10 cellular contexts compared by ENCODE assay signal in the genomic region with DNA sequence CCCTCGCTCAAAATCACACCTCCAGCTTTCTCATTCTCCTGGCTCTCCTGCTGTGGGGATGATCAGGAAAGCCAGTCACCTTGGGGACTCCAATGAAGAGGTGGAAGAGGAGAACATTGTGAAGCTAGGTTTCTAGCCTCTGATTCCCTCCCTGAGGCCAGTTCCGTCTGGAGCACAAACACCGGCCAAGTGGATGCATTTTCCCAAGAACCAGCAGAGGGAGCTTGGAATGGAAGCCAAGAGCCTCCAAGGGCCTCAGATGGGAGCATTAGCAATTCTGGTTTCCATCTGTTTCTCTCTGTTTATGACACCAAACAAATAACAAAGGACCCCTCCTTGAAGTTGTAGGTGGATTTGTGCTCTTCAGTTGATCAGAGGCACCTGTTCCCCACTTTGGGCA. TPM values are rescaled to one million over a fixed set of nuclear protein-coding genes. Genes with fewer than 3 reads are reported as not detected.
A peak's percentile ranks its signal among the peaks of the same experiment; 100 is the strongest.
DNase-seq lines count a peak whose midpoint lies in the region; TF ChIP-seq lines count a peak whose summit lies in the region.
"Had no signal": no experiment of that assay in that cellular context is flagged by ENCODE, and none has a peak within 500 bp of the region (broad histone marks: within the 10 kb centered on the region; RNA-seq: fewer than 3 reads in every experiment).

No MANE protein-coding gene starts in this region.

- H3K27me3 Mint-ChIP-seq in CD4-positive, alpha-beta memory T cell: peaks cover 0 to 13% of the 10 kb centered on the region in 2 donors

- no peak overlapping the region for H3K4me3 ChIP-seq in left ventricle myocardium inferior
- no peak overlapping the region for H3K4me3 ChIP-seq in CD4-positive, alpha-beta memory T cell (ENCODE audit: low read length in 2 of 2)
- H3K4me3 ChIP-seq: upper lobe of left lung had no signal

- H3K27ac ChIP-seq in left ventricle myocardium inferior (replicated peaks): no peak overlapping the region
- no peak overlapping the region for H3K27ac ChIP-seq in CD4-positive, alpha-beta memory T cell (ENCODE audit: low read depth, low read length)
- H3K27ac ChIP-seq: upper lobe of left lung had no signal

- peaks cover 8% of the 10 kb centered on the region for H3K27me3 ChIP-seq in left ventricle myocardium inferior (ENCODE audit: low read depth)
- no peaks in the 10 kb centered on the region for H3K27me3 ChIP-seq in CD4-positive, alpha-beta memory T cell (ENCODE audit: insufficient read depth, low read length)
- H3K27me3 ChIP-seq: upper lobe of left lung had no signal

- H3K36me3 ChIP-seq in left ventricle myocardium inferior: no peaks in the 10 kb centered on the region
- no peaks in the 10 kb centered on the region for H3K36me3 ChIP-seq in CD4-positive, alpha-beta memory T cell (ENCODE audit: insufficient read depth, low read length)
- H3K36me3 ChIP-seq: upper lobe of left lung had no signal

- H3K4me1 ChIP-seq in left ventricle myocardium inferior: no peaks in the 10 kb centered on the region
- no peaks in the 10 kb centered on the region for H3K4me1 ChIP-seq in CD4-positive, alpha-beta memory T cell (ENCODE audit: insufficient read depth, low read length)
- H3K4me1 ChIP-seq: upper lobe of left lung had no signal

- H3K27ac Mint-ChIP-seq in CD4-positive, alpha-beta memory T cell: no peak overlapping the region
- H3K27ac Mint-ChIP-seq: CD4-positive, CD25-positive, alpha-beta regulatory T cell had no signal

- intact Hi-C loops in left ventricle myocardium inferior (cut with micrococcal nuclease): no loop called here
- intact Hi-C loops in CD4-positive, alpha-beta memory T cell (cut with micrococcal nuclease): no loop called here

- no peaks in the 10 kb centered on the region for H3K9me3 Mint-ChIP-seq in CD4-positive, alpha-beta memory T cell

- H3K4me1 Mint-ChIP-seq in CD4-positive, alpha-beta memory T cell: no peaks in the 10 kb centered on the region
- H3K4me1 Mint-ChIP-seq: CD4-positive, CD25-positive, alpha-beta regulatory T cell had no signal

- H3K36me3 Mint-ChIP-seq in CD4-positive, alpha-beta memory T cell: no peaks in the 10 kb centered on the region
- H3K36me3 Mint-ChIP-seq: CD4-positive, CD25-positive, alpha-beta regulatory T cell had no signal

- H3K9me3 ChIP-seq in left ventricle myocardium inferior (replicated peaks): no peaks in the 10 kb centered on the region
- H3K9me3 ChIP-seq in CD4-positive, alpha-beta memory T cell (ENCODE audit: control insufficient read depth in 1 of 2, low read length in 2 of 2): no peaks in the 10 kb centered on the region
- H3K9me3 ChIP-seq: upper lobe of left lung had no signal

- peak; percentile 70 for TF ChIP-seq CTCF in left ventricle myocardium inferior (IDR thresholded peaks at IDR 0.05; ENCODE audit: borderline replicate concordance)

- no peak overlapping the region for H3K4me3 Mint-ChIP-seq in CD4-positive, alpha-beta memory T cell
- H3K4me3 Mint-ChIP-seq: CD4-positive, CD25-positive, alpha-beta regulatory T cell had no signal

- DNase-seq in NCI-H1436 (lab: John Stamatoyannopoulos, UW) (peak; percentile 37), NCI-H1436 treated with DMSO at 0.1 percent for 48 hours (lab: John Stamatoyannopoulos, UW) (no peak), RPMI7951 (ENCODE audit: low read depth) (peak; percentile 68), left ventricle myocardium inferior (peak; percentile 44), superior temporal gyrus (ENCODE audit: extremely low spot score) (peak; percentile 66), dermis blood vessel endothelial cell (no peak)
- no peak for DNase-seq in NK-92 treated with Interleukin-12 subunit alpha and Interleukin-12 subunit beta, amount 100 ng/mL, for 24 hours (lab: John Stamatoyannopoulos, UW)
- DNase-seq in CD4-positive, alpha-beta memory T cell: no peak
- DNase-seq: CD4-positive, CD25-positive, alpha-beta regulatory T cell; upper lobe of left lung had no signal

- CTCF ChIA-PET in CD4-positive, alpha-beta memory T cell (lab: Charles Lee; ENCODE audit: partially characterized antibody): no interaction called here

- POLR2A ChIA-PET in CD4-positive, alpha-beta memory T cell (lab: Charles Lee; ENCODE audit: partially characterized antibody): no interaction called here

RNA-seq across cellular contexts. Expression of gene NMNAT3, which starts 40.6 kb away (rescaled TPM):
- 0.29 and 1.9 TPM in 2 replicates for total RNA-seq in RPMI7951 (2014; rRNA removed; shearing (Covaris generic))
- 10.7 TPM for total RNA-seq in left ventricle myocardium inferior
- 1 to 10 TPM; 2.6 to 4.0 TPM for total RNA-seq in CD4-positive, alpha-beta memory T cell
- polyA plus RNA-seq in CD4-positive, alpha-beta memory T cell: 1 to 10 TPM; 1.6 to 1.8 TPM
- 1.1 and 1.5 TPM in 2 replicates for total RNA-seq in dermis blood vessel endothelial cell

Comparison
In these comparisons a context has a peak if more than half of its experiments do, and no peak if none do; other contexts are left out.
1. DNase-seq: peak in NCI-H1436 (single experiment), RPMI7951 (single experiment), left ventricle myocardium inferior (single experiment) and superior temporal gyrus (single experiment); none in NCI-H1436 treated with DMSO at 0.1 percent for 48 hours (single experiment), NK-92 treated with Interleukin-12 subunit alpha and Interleukin-12 subunit beta, amount 100 ng/mL, for 24 hours (single experiment), CD4-positive, alpha-beta memory T cell (0 of 5) and dermis blood vessel endothelial cell (single experiment).